19 cellular contexts compared by ENCODE assay signal in the genomic region with DNA sequence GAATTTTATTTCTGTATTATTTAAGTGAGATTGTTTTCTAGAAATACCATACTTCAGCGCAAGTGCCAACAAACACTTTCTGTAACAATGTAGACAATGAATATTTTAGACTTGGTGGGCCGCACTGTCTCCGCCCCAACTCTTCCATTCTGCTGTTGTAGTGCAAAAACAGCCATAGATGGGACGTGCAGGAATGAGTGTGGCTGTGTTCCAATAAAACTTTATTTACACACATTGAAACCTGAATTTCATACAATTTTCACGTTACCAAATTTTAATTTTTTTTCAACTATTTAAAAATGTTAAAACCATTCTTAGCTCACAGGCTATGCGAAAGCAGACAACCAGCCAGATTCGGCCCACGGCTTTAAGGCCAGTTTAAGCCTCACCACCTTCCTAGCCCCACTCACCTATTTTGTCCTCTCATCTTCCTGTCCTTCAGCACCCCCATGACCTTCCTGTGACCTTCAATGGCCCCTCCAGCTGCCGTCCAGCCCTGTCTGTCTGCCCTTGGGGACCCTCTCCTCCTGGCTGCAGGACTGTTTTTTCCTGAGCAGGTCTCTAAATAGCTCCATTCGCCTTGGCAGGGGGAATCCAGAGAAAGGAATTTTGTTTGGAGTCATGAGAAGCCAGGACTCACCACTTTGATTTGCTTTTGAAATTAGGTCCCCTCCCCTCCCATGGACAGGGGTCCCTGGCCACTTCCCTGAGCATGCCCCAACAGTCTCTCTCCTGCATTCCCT.
"Had no signal": no experiment of that assay in that cellular context is flagged by ENCODE, and none has a peak within 500 bp of the region (broad histone marks: within the 10 kb centered on the region; RNA-seq: fewer than 3 reads in every experiment).

No MANE protein-coding gene starts in this region.

- ATAC-seq: activated CD8-positive, alpha-beta T cell treated with anti-CD3 and anti-CD28 coated beads for 36 hours; activated naive CD8-positive, alpha-beta T cell treated with anti-CD3 and anti-CD28 coated beads, Interleukin-2, amount 50 U/mL, for 24 hours; heart left ventricle; right lobe of liver had no signal

- H3K9me3 ChIP-seq: breast epithelium, heart left ventricle, right lobe of liver, spleen, tibial nerve had no signal

- FAIRE-seq: TTC549 had no signal

- H3K4me3 ChIP-seq: breast epithelium, heart left ventricle, right lobe of liver, spleen, tibial nerve had no signal

- H3K4me1 ChIP-seq: breast epithelium had no signal

- H3K27me3 ChIP-seq: breast epithelium, heart left ventricle, right lobe of liver, spleen, tibial nerve had no signal

- H3K4me3 Mint-ChIP-seq: activated B cell treated with CpG ODN at 0.5 μM for 24 hours; activated CD8-positive, alpha-beta T cell treated with anti-CD3 and anti-CD28 coated beads for 36 hours; activated naive CD8-positive, alpha-beta T cell treated with anti-CD3 and anti-CD28 coated beads, Interleukin-2, amount 50 U/mL, for 24 hours; activated T-helper 1 cell treated with anti-CD3 and anti-CD28 coated beads, Interleukin-12 subunit alpha, Interleukin-12 subunit beta, Interleukin-2, Interleukin-4 antibody, amounts not matched to agents 30 ng/mL and 10 ng/mL and 1 ng/mL, durations not matched to agents 14 hours and 24 hours and 36 hours; immature natural killer cell; neural crest cell had no signal

- H3K27ac ChIP-seq: breast epithelium, epithelial cell of prostate, heart left ventricle, right lobe of liver, spleen, tibial nerve had no signal

- DNase-seq: activated B cell treated with CpG ODN at 0.5 μM for 24 hours; activated CD4-positive, alpha-beta T cell treated with anti-CD3 and anti-CD28 coated beads for 48 hours; activated CD8-positive, alpha-beta memory T cell treated with anti-CD3 and anti-CD28 coated beads, Interleukin-2, amount 50 U/mL, for 4 hours; activated CD8-positive, alpha-beta T cell treated with anti-CD3 and anti-CD28 coated beads for 36 hours; activated naive CD4-positive, alpha-beta T cell; activated naive CD8-positive, alpha-beta T cell treated with anti-CD3 and anti-CD28 coated beads, Interleukin-2, amount 50 U/mL, for 24 hours; aorta; foreskin melanocyte; heart left ventricle; immature natural killer cell; spleen; stimulated activated CD4-positive, alpha-beta T cell treated with anti-CD3 and anti-CD28 coated beads, Interleukin-1b, Interleukin-23, amount 100 ng/mL, for 48 hours had no signal

- H3K27me3 Mint-ChIP-seq: activated B cell treated with CpG ODN at 0.5 μM for 24 hours; activated CD8-positive, alpha-beta T cell treated with anti-CD3 and anti-CD28 coated beads for 36 hours; activated naive CD8-positive, alpha-beta T cell treated with anti-CD3 and anti-CD28 coated beads, Interleukin-2, amount 50 U/mL, for 24 hours had no signal

- H3K9me3 Mint-ChIP-seq: activated B cell treated with CpG ODN at 0.5 μM for 24 hours; activated CD8-positive, alpha-beta T cell treated with anti-CD3 and anti-CD28 coated beads for 36 hours; activated naive CD8-positive, alpha-beta T cell treated with anti-CD3 and anti-CD28 coated beads, Interleukin-2, amount 50 U/mL, for 24 hours; activated T-helper 1 cell treated with anti-CD3 and anti-CD28 coated beads, Interleukin-12 subunit alpha, Interleukin-12 subunit beta, Interleukin-2, Interleukin-4 antibody, amounts not matched to agents 30 ng/mL and 10 ng/mL and 1 ng/mL, durations not matched to agents 14 hours and 24 hours and 36 hours; immature natural killer cell; neural crest cell had no signal

- H3K36me3 ChIP-seq: breast epithelium, heart left ventricle, right lobe of liver, spleen, tibial nerve had no signal

- H3K36me3 Mint-ChIP-seq: immature natural killer cell had no signal

- H3K27ac Mint-ChIP-seq: activated B cell treated with CpG ODN at 0.5 μM for 24 hours; activated CD8-positive, alpha-beta T cell treated with anti-CD3 and anti-CD28 coated beads for 36 hours; activated naive CD8-positive, alpha-beta T cell treated with anti-CD3 and anti-CD28 coated beads, Interleukin-2, amount 50 U/mL, for 24 hours; activated T-helper 1 cell treated with anti-CD3 and anti-CD28 coated beads, Interleukin-12 subunit alpha, Interleukin-12 subunit beta, Interleukin-2, Interleukin-4 antibody, amounts not matched to agents 30 ng/mL and 10 ng/mL and 1 ng/mL, durations not matched to agents 14 hours and 24 hours and 36 hours had no signal
